ENCODE assay signal across 11 cellular contexts in genomic region chr6:169933839-169934698, GRCh38.
DNase-seq lines count a peak whose midpoint lies in the region; ATAC-seq and TF ChIP-seq lines count a peak whose summit lies in the region.
"Had no signal": no experiment of that assay in that cellular context is flagged by ENCODE, and none has a peak within 500 bp of the region (broad histone marks: within the 10 kb centered on the region; RNA-seq: fewer than 3 reads in every experiment).

No MANE protein-coding gene starts in this region.

- DNase-seq in AG08395 (ENCODE audit: low spot score) = peak; percentile 82
- peak; percentile 25 for DNase-seq in MG63
- DNase-seq in fibroblast of pulmonary artery (ENCODE audit: low read depth) = peak; percentile 26
- peak; percentile 2 for DNase-seq in myocyte (ENCODE audit: low read depth)
- DNase-seq in NCI-H2171 treated with DMSO at 0.1 percent for 48 hours (lab: John Stamatoyannopoulos, UW) = no peak
- DNase-seq: activated B cell treated with CpG ODN at 0.5 μM for 24 hours; activated T-cell treated with anti-CD3 and anti-CD28 coated beads, Interleukin-2, amount 50 U/mL, for 4 hours; SIG-M5 had no signal

- TF ChIP-seq CTCF in fibroblast of pulmonary artery (IDR thresholded peaks at IDR 0.05; ENCODE audit: low read length, missing control alignments) = no peak

- no peaks in the 10 kb centered on the region for H3K27me3 ChIP-seq in MG63

- H3K4me3 ChIP-seq in MG63 (no peak overlapping the region), fibroblast of pulmonary artery (replicated peaks; ENCODE audit: low read depth, low read length) (no peak overlapping the region)

- ATAC-seq in GM18867 (IDR thresholded peaks at IDR 0.05; ENCODE audit: unreplicated experiment) (no peak), HG03439 (IDR thresholded peaks at IDR 0.05; ENCODE audit: unreplicated experiment) (no peak), HG02970 (IDR thresholded peaks at IDR 0.05; ENCODE audit: low FRiP score, unreplicated experiment) (no peak)
- ATAC-seq: activated T-cell treated with anti-CD3 and anti-CD28 coated beads, Interleukin-2, amount 50 U/mL, for 4 hours had no signal

- H3K36me3 ChIP-seq in MG63 = no peaks in the 10 kb centered on the region

- no peaks in the 10 kb centered on the region for H3K9me3 ChIP-seq in MG63
